In the genomic region with DNA sequence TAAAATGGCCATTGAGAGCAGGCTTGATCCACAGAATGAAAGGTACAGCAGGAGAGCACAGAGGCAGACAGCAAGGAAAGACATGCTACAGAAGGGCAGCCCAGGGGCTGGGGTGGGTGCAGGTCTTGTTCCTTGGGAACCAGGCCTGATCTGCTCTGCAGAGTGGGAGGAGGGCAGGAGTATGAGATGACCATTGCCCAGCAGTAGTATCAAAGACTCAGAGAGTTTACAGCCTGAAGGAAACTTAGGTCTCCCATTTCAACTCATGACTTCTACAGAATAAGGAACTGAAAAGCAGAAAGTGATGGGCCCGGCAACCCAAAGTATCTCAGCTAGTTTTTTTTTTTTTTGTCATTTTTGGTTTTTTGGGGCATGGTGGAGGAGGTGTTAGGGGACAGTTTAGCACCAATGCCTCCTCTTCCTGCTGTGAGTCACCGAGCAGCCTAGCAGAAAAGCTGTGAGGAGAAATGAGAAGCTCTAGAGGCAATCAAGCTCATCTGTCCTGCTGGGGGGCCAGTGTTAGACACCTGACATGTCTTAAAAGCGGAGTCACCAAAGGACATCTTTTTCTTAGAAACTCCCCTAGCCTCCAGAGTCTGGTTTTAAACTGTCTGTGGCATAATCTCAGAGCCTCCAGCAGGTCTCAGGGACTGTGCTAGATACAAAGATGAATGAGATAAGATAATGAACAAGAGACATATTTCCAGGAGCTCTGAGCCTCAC, we compare ENCODE assay signal across 8 cellular contexts. TPM values are rescaled to one million over a fixed set of nuclear protein-coding genes. Genes with fewer than 3 reads are reported as not detected.
A peak's percentile ranks its signal among the peaks of the same experiment; 100 is the strongest.
DNase-seq lines count a peak whose midpoint lies in the region; ATAC-seq and TF ChIP-seq lines count a peak whose summit lies in the region.

No MANE protein-coding gene starts in this region.

- H3K4me3 ChIP-seq in hepatocyte (no peak overlapping the region), PC-3 (ENCODE audit: low read length) (no peak overlapping the region)

- peaks cover 48 to 63% (median 59%) of the 10 kb centered on the region in 3 donors for H3K4me1 Mint-ChIP-seq in T-cell

- H3K4me1 ChIP-seq in hepatocyte (ENCODE audit: insufficient read depth) (peaks cover 25% of the 10 kb centered on the region), PC-3 (ENCODE audit: insufficient read depth, low read length) (no peaks in the 10 kb centered on the region)

- H3K9me3 ChIP-seq in hepatocyte (ENCODE audit: low read depth) (no peaks in the 10 kb centered on the region), PC-3 (ENCODE audit: low read length) (no peaks in the 10 kb centered on the region)

- H3F3A ChIP-seq in PC-3 (ENCODE audit: low read length, unreplicated experiment), result no peaks in the 10 kb centered on the region

- H4K20me1 ChIP-seq in hepatocyte (ENCODE audit: insufficient read depth, poor library complexity, severe bottlenecking) (no peaks in the 10 kb centered on the region), PC-3 (ENCODE audit: low read length) (no peaks in the 10 kb centered on the region)

- peak; percentile 53 for DNase-seq in activated naive CD4-positive, alpha-beta T cell treated with Interleukin-2 at 50 U/mL for 16 hours
- DNase-seq in activated naive CD4-positive, alpha-beta T cell (lab: John Stamatoyannopoulos, UW), result no peak
- DNase-seq in T-cell (peak in 30 of 34 experiments; percentile 19 to 71 (median 43)), hepatocyte (ENCODE audit: low spot score) (no peak), NCI-H2029 treated with DMSO at 0.1 percent for 48 hours (lab: John Stamatoyannopoulos, UW) (no peak), PC-3 (no peak), GM03348 (ENCODE audit: low spot score) (no peak)

- H3K9me3 Mint-ChIP-seq in T-cell, result no peaks in the 10 kb centered on the region

- no peaks in the 10 kb centered on the region for H3K9me2 ChIP-seq in hepatocyte (replicated peaks; ENCODE audit: insufficient read depth)
- H3K9me2 ChIP-seq in PC-3 (replicated peaks; ENCODE audit: low read length), result no peaks in the 10 kb centered on the region

- H3K36me3 Mint-ChIP-seq in T-cell, result no peaks in the 10 kb centered on the region

- ATAC-seq in HG02970 (IDR thresholded peaks at IDR 0.05; ENCODE audit: low FRiP score, unreplicated experiment) (peak; percentile 48), T-cell (replicated peaks in 1 of 4) (peak; percentile 34 to 66 (median 42)), PC-3 (no peak)

- H3K9ac ChIP-seq in PC-3 (ENCODE audit: low read length), result no peak overlapping the region

- CTCF ChIA-PET in T-cell (lab: Charles Lee), result interaction anchor here (0.6 to 3.7 kb wide), 12 partner anchors 9 to 162 kb away, joined by 3 to 19 read pairs (median 3); partner anchors contain the start of gene SEPTIN7 (in 1 of the 2)
- CTCF ChIA-PET in PC-3 (lab: Charles Lee), result no interaction called here

- intact Hi-C loops in PC-3 (cut with micrococcal nuclease), result no loop called here

- H3K79me2 ChIP-seq in hepatocyte (no peaks in the 10 kb centered on the region), PC-3 (ENCODE audit: low read length) (no peaks in the 10 kb centered on the region)

- H3K4me2 ChIP-seq in hepatocyte (peak overlapping the region; percentile 0), PC-3 (ENCODE audit: low read length) (no peak overlapping the region)

- no peak overlapping the region for H2AFZ ChIP-seq in hepatocyte
- no peak overlapping the region for H2AFZ ChIP-seq in PC-3 (ENCODE audit: low read length)

- H3K27me3 ChIP-seq in hepatocyte (no peaks in the 10 kb centered on the region), PC-3 (ENCODE audit: low read length) (no peaks in the 10 kb centered on the region)

- BruUV-seq in PC-3 (replicated peaks; lab: Mats Ljungman, UMichigan), result no TSS peak

- POLR2A ChIA-PET in T-cell (lab: Charles Lee), result interaction anchor here (0.6 to 1.2 kb wide), 6 partner anchors 72 to 1718 kb away, joined by 3 to 17 read pairs (median 4); partner anchors contain the start of gene SEPTIN7 (in 1 of the 2)
- POLR2A ChIA-PET in PC-3 (lab: Charles Lee; ENCODE audit: unreplicated experiment), result no interaction called here

- peak overlapping the region; percentile 76 for H3K27ac ChIP-seq in hepatocyte
- H3K27ac ChIP-seq in PC-3 (ENCODE audit: low read length), result no peak overlapping the region

- H3K36me3 ChIP-seq in hepatocyte (replicated peaks; ENCODE audit: insufficient read depth, low read depth) (no peaks in the 10 kb centered on the region), PC-3 (ENCODE audit: low read depth, low read length) (no peaks in the 10 kb centered on the region)

- H3K27me3 Mint-ChIP-seq in T-cell, result peaks cover 0 to 2% of the 10 kb centered on the region in 2 donors

- H3K27ac Mint-ChIP-seq in T-cell, result peak overlapping the region; percentile 35 to 65

- H3K4me3 Mint-ChIP-seq in T-cell, result peak overlapping the region in 1 of 3 donors; percentile 17

- WGBS in hepatocyte (ENCODE audit: low lambda C conversion rate, missing lambda C conversion rate), result 79% methylated on average over 3 of the region's 3 CpGs

- TF ChIP-seq CTCF in hepatocyte (IDR thresholded peaks at IDR 0.05; ENCODE audit: poor library complexity) (no peak), PC-3 (conservative IDR thresholded peaks at IDR 0.05; ENCODE audit: low read depth, low read length) (no peak)

RNA-seq across cellular contexts. Expression of gene HERPUD2, which starts 34.3 kb away (rescaled TPM):
- total RNA-seq in T-cell (100 to 1,000 TPM in 1 of 5 donors, 10 to 100 TPM in 4; 58.4 to 122 (median 67.5) TPM), hepatocyte (25.5 and 31.3 TPM in 2 replicates), PC-3 (2014; rRNA removed) (11.5 and 11.7 TPM in 2 replicates)
- polyA plus RNA-seq in hepatocyte, result 26.8 and 28.0 TPM in 2 replicates

Comparison
In these comparisons a context has a peak if more than half of its experiments do, and no peak if none do; other contexts are left out.
1. DNase-seq: peak in activated naive CD4-positive, alpha-beta T cell treated with Interleukin-2 at 50 U/mL for 16 hours (single experiment) and T-cell (30 of 34); none in activated naive CD4-positive, alpha-beta T cell (0 of 4), hepatocyte (single experiment), NCI-H2029 treated with DMSO at 0.1 percent for 48 hours (single experiment), PC-3 (single experiment) and GM03348 (single experiment).